In the genomic region with DNA sequence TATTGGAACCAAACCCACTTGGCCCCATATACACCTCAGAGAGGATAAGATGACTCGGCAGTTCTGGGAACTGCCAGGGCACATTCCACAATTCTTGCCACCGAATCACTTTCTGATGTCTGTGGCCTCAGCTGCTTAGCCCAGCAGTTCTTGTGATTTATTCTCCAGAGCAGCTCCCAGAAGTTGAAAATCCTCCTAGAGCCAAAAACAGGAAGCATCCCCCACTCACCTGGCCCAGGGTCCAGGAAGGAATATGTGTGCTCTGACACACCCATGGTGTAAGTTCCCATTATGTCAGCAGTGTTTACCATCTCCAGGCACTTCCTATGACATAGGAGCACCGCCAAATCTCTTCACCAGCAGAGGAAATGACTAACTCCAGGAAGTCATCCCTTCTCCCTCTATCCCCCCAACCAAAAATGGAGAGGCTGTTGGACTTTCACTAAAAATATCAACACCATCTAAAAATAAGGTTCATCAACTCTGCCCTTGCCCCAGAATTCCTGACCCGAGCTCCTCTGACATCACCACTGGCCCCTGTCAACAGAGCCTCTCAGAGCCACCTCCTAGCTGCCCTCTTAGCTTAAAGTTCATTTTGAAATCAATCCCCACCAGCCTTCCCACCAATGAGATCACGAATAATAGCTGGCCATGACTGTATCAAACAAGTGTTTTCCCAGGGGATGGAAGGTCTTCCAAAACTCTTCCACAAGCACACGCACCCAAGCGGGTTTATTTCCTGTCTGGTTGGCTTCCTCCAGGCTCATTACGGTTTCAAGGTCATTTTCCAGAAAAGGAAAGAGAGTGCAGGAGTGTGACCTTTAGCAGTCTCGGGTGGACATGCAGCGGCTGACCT, we compare ENCODE assay signal across 13 cellular contexts.
DNase-seq lines count a peak whose midpoint lies in the region; ATAC-seq, FAIRE-seq and TF ChIP-seq lines count a peak whose summit lies in the region.
"Had no signal": no experiment of that assay in that cellular context is flagged by ENCODE, and none has a peak within 500 bp of the region (broad histone marks: within the 10 kb centered on the region; RNA-seq: fewer than 3 reads in every experiment).

No MANE protein-coding gene starts in this region.

- no peak for FAIRE-seq in bronchial epithelial cell (lab: Jason Lieb, UNC)
- FAIRE-seq: G401.6 had no signal

- H3K4me3 ChIP-seq in bronchial epithelial cell (ENCODE audit: low read depth, low read length) (no peak overlapping the region), tibial artery (no peak overlapping the region)
- H3K4me3 ChIP-seq: SJCRH30 had no signal

- no peaks in the 10 kb centered on the region for H3K9me3 ChIP-seq in tibial artery
- H3K9me3 ChIP-seq: SJCRH30 had no signal

- peaks cover 0 to 17% (median 3%) of the 10 kb centered on the region in 4 donors for H3K4me1 ChIP-seq in tibial artery
- H3K4me1 ChIP-seq: SJCRH30 had no signal

- TF ChIP-seq CTCF in bronchial epithelial cell (IDR thresholded peaks at IDR 0.05; ENCODE audit: insufficient read depth, low read length, severe bottlenecking), result no peak
- TF ChIP-seq CTCF in tibial artery (IDR thresholded peaks at IDR 0.05), result no peak

- no peaks in the 10 kb centered on the region for H3K36me3 ChIP-seq in bronchial epithelial cell (ENCODE audit: control insufficient read depth, insufficient read depth, low read length)
- no peaks in the 10 kb centered on the region for H3K36me3 ChIP-seq in tibial artery
- H3K36me3 ChIP-seq: SJCRH30 had no signal

- DNase-seq in HT1080 (ENCODE audit: low read depth), result peak; percentile 90
- peak; percentile 86 for DNase-seq in bronchial epithelial cell (ENCODE audit: low read depth)
- no peak for DNase-seq in left colon
- no peak for DNase-seq in tibial artery
- no peak for DNase-seq in MV-4-11 (lab: John Stamatoyannopoulos, UW)
- DNase-seq in GM19240 (ENCODE audit: insufficient read length, low spot score), result no peak
- DNase-seq: activated CD4-positive, alpha-beta T cell treated with anti-CD3 and anti-CD28 coated beads, Interleukin-2, amount 10 ng/mL, durations not matched to agents 7 days and 5 days; activated naive CD8-positive, alpha-beta T cell treated with anti-CD3 and anti-CD28 coated beads, Interleukin-2, amount 10 ng/mL, durations not matched to agents 7 days and 5 days; NCI-H2029 treated with DMSO at 0.1 percent for 48 hours; SJCRH30; stimulated activated naive CD8-positive, alpha-beta T cell treated with anti-CD3 and anti-CD28 coated beads, Interleukin-15, Interleukin-2, amounts not matched to agents 100 U/mL and 50 U/mL, for 24 hours had no signal

- ATAC-seq in left colon (peak; percentile 65), GM19324 (IDR thresholded peaks at IDR 0.05; ENCODE audit: low FRiP score, unreplicated experiment) (no peak)
- ATAC-seq: stimulated activated naive CD8-positive, alpha-beta T cell treated with anti-CD3 and anti-CD28 coated beads, Interleukin-15, Interleukin-2, amounts not matched to agents 100 U/mL and 50 U/mL, for 24 hours had no signal

- peak overlapping the region; percentile 2 to 40 for H3K27ac ChIP-seq in tibial artery
- H3K27ac ChIP-seq: SJCRH30 had no signal

- intact Hi-C loops in left colon (cut with DNase I, micrococcal nuclease), result loop anchor here in 1 of 2 donors (5.0 kb wide), 1 partner anchor 1355 kb away; no protein-coding TSS in a partner anchor
- intact Hi-C loops in tibial artery (cut with DNase I; ENCODE audit: low total_unique reads), result no loop called here

- no peaks in the 10 kb centered on the region for H3K27me3 ChIP-seq in bronchial epithelial cell (ENCODE audit: control insufficient read depth, insufficient read depth, low read length)
- H3K27me3 ChIP-seq in tibial artery, result no peaks in the 10 kb centered on the region
- H3K27me3 ChIP-seq: SJCRH30 had no signal

Comparison
In these comparisons a context has a peak if more than half of its experiments do, and no peak if none do; other contexts are left out.
1. DNase-seq: peak in HT1080 (single experiment) and bronchial epithelial cell (single experiment); none in left colon (0 of 2), tibial artery (0 of 2), MV-4-11 (single experiment) and GM19240 (single experiment).